Comparison of ENCODE assay signal across 1 cellular context in genomic region chr6:52576392-52577021, GRCh38.
TF ChIP-seq lines count a peak whose summit lies in the region.

No MANE protein-coding gene starts in this region.

TF ChIP-seq in HepG2, 621 proteins besides CTCF, POLR2A, EP300 and RAD21 (continued from another document and continues in another):
- TF ChIP-seq ZNF646 (CRISPR knock-in tag; IDR thresholded peaks at IDR 0.05) (peak; percentile 55; the same call in 1 of the 2 replicates), TGIF2 (CRISPR knock-in tag; IDR thresholded peaks at IDR 0.05) (peak; percentile 79), AGO2 (optimal IDR thresholded peaks at IDR 0.05; ENCODE audit: low read depth, low read length) (peak; percentile 74), PHB2 (IDR thresholded peaks at IDR 0.05; ENCODE audit: partially characterized antibody) (no peak), ZBTB40 (IDR thresholded peaks at IDR 0.05) (no peak), ZBTB40 (CRISPR knock-in tag; IDR thresholded peaks at IDR 0.05) (peak; percentile 46; the same call in 1 of the 2 replicates), NFAT5 (CRISPR knock-in tag; IDR thresholded peaks at IDR 0.05) (peak; percentile 74; the same call in 1 of the 2 replicates), ZMYM2 (CRISPR knock-in tag; IDR thresholded peaks at IDR 0.05) (peak; percentile 88), ZXDC (CRISPR knock-in tag; IDR thresholded peaks at IDR 0.05) (peak; percentile 69), HNRNPK (IDR thresholded peaks at IDR 0.05; ENCODE audit: low read depth, low read length, poor library complexity, severe bottlenecking) (peak; percentile 7), ARNTL (CRISPR knock-in tag; IDR thresholded peaks at IDR 0.05) (peak; percentile 33; the same call in 1 of the 2 replicates), ZNF550 (CRISPR knock-in tag; IDR thresholded peaks at IDR 0.05; ENCODE audit: borderline replicate concordance) (0 out of 2 replicates have a peak, but pooled peaks have one; percentile 32), HES4 (CRISPR knock-in tag; IDR thresholded peaks at IDR 0.05; ENCODE audit: borderline replicate concordance) (no peak), MTF2 (CRISPR knock-in tag; IDR thresholded peaks at IDR 0.05; ENCODE audit: borderline replicate concordance) (no peak), ZNF556 (CRISPR knock-in tag; IDR thresholded peaks at IDR 0.05; ENCODE audit: borderline replicate concordance) (0 out of 2 replicates have a peak, but pooled peaks have one; percentile 74), ZNF576 (CRISPR knock-in tag; IDR thresholded peaks at IDR 0.05) (peak; percentile 61; the same call in 1 of the 2 replicates), ZBTB10 (CRISPR knock-in tag; IDR thresholded peaks at IDR 0.05; ENCODE audit: borderline replicate concordance) (peak; percentile 83; the same call in 1 of the 2 replicates), WIZ (CRISPR knock-in tag; IDR thresholded peaks at IDR 0.05) (0 out of 2 replicates have a peak, but pooled peaks have one; percentile 8), TEAD3 (CRISPR knock-in tag; optimal IDR thresholded peaks at IDR 0.05; ENCODE audit: borderline replicate concordance) (peak; percentile 48), IRF1 (CRISPR knock-in tag; IDR thresholded peaks at IDR 0.05; ENCODE audit: low read depth) (0 out of 2 replicates have a peak, but pooled peaks have one; percentile 75), ZNF34 (CRISPR knock-in tag; IDR thresholded peaks at IDR 0.05; ENCODE audit: borderline replicate concordance) (no peak; the same call in 1 of the 2 replicates)
